Comparison of ENCODE assay signal across 15 cellular contexts in the genomic region with DNA sequence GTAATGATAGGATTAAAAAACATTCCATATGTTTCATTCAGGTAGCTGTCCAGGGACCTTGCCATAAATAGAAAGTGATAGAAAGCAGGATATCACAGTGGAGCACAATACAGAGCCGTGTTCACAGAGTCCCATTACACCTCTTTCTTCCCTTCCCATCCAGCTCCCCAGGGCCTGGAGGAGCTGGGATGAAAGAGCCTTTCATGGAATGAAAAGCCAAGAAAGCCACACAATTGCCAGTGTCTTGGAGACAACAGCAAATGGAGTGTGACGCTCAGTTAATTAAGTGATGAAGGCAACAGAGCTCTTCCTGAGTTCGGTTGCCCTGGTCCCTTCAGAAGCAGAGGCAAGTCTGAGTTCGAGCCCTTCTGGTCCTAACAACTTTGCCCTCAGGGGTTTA.
"Had no signal": no experiment of that assay in that cellular context is flagged by ENCODE, and none has a peak within 500 bp of the region (broad histone marks: within the 10 kb centered on the region; RNA-seq: fewer than 3 reads in every experiment).

No MANE protein-coding gene starts in this region.

- H3K9me3 ChIP-seq: heart left ventricle, right atrium auricular region, sigmoid colon, thoracic aorta, transverse colon had no signal

- H3K4me3 ChIP-seq: heart left ventricle, right atrium auricular region, skin epidermis, thoracic aorta, transverse colon had no signal

- DNase-seq: cortex of kidney; effector memory CD4-positive, alpha-beta T cell; foreskin keratinocyte; heart left ventricle; kidney glomerular epithelial cell; natural killer cell; sigmoid colon; stimulated activated CD4-positive, alpha-beta T cell treated with anti-CD3 and anti-CD28 coated beads, Interleukin-2, amount 100 ng/mL, for 24 hours; stimulated activated CD4-positive, alpha-beta T cell treated with anti-CD3 and anti-CD28 coated beads, Interleukin-4, amount 100 ng/mL, for 4 hours; stimulated activated naive B cell treated with anti-CD40 and anti-IgM and Interleukin-4, amounts not matched to agents 10 μg/mL and 1 μg/mL and 100 μg/mL, for 72 hours; stimulated activated naive CD8-positive, alpha-beta T cell treated with anti-CD3 and anti-CD28 coated beads, Interleukin-15, amount 100 ng/mL, for 72 hours; transverse colon had no signal

- H3K4me1 ChIP-seq: foreskin keratinocyte, heart left ventricle, right atrium auricular region, transverse colon had no signal

- H3K36me3 ChIP-seq: heart left ventricle, right atrium auricular region, sigmoid colon, thoracic aorta, transverse colon had no signal

- H3K27me3 ChIP-seq: heart left ventricle, right atrium auricular region, sigmoid colon, transverse colon had no signal

- H3K27ac ChIP-seq: foreskin keratinocyte, heart left ventricle, right atrium auricular region, skin epidermis, thoracic aorta, transverse colon had no signal
